In genomic region chr1:9149151-9149550, GRCh38 we compare ENCODE assay signal across 25 cellular contexts. TPM values are rescaled to one million over a fixed set of nuclear protein-coding genes. Genes with fewer than 3 reads are reported as not detected.
DNase-seq lines count a peak whose midpoint lies in the region; ATAC-seq and TF ChIP-seq lines count a peak whose summit lies in the region.
"Had no signal": no experiment of that assay in that cellular context is flagged by ENCODE, and none has a peak within 500 bp of the region (broad histone marks: within the 10 kb centered on the region; RNA-seq: fewer than 3 reads in every experiment).

No MANE protein-coding gene starts in this region.

- no peak overlapping the region for H3K4me3 Mint-ChIP-seq in WTC11
- H3K4me3 Mint-ChIP-seq: activated naive CD8-positive, alpha-beta T cell treated with anti-CD3 and anti-CD28 coated beads, Interleukin-2, amount 50 U/mL, for 24 hours; activated T-cell treated with anti-CD3 and anti-CD28 coated beads, Interleukin-2, amount 50 U/mL, for 72 hours; CD4-positive, CD25-positive, alpha-beta regulatory T cell; nephron had no signal

- no peaks in the 10 kb centered on the region for H3K27me3 ChIP-seq in heart right ventricle
- no peaks in the 10 kb centered on the region for H3K27me3 ChIP-seq in lower lobe of right lung (ENCODE audit: low read depth)
- no peaks in the 10 kb centered on the region for H3K27me3 ChIP-seq in thoracic aorta (replicated peaks; ENCODE audit: insufficient read depth)
- H3K27me3 ChIP-seq in esophagus squamous epithelium: no peaks in the 10 kb centered on the region
- H3K27me3 ChIP-seq: body of pancreas had no signal

- no peak for DNase-seq in heart right ventricle
- no peak for DNase-seq in cardiac septum (ENCODE audit: low spot score)
- no peak for DNase-seq in lower lobe of right lung
- no peak for DNase-seq in thoracic aorta (ENCODE audit: low spot score)
- DNase-seq in SHP77 (lab: John Stamatoyannopoulos, UW): no peak
- no peak for DNase-seq in WTC11 (ENCODE audit: low spot score)
- no peak for DNase-seq in esophagus squamous epithelium (lab: John Stamatoyannopoulos, UW)
- DNase-seq: activated CD4-positive, alpha-beta T cell treated with anti-CD3 and anti-CD28 coated beads, Interleukin-2, amount 50 U/mL, for 4 hours; activated naive CD8-positive, alpha-beta T cell treated with anti-CD3 and anti-CD28 coated beads, Interleukin-2, amount 50 U/mL, for 24 hours; activated T-cell treated with anti-CD3 and anti-CD28 coated beads, Interleukin-2, amount 50 U/mL, for 72 hours; body of pancreas; CD4-positive, CD25-positive, alpha-beta regulatory T cell; GM23248; Karpas-422; mucosa of descending colon; NCI-H2029 treated with DMSO at 0.1 percent for 48 hours; NCI-H526; OCI-M1; stimulated activated naive CD4-positive, alpha-beta T cell treated with Interleukin-2 at 50 U/mL for 16 hours; T-helper 2 cell had no signal

- H3K4me1 ChIP-seq in heart right ventricle: peaks cover 13 to 41% (median 25%) of the 10 kb centered on the region in 9 donors
- peaks cover 37% of the 10 kb centered on the region for H3K4me1 ChIP-seq in lower lobe of right lung
- H3K4me1 ChIP-seq in thoracic aorta (ENCODE audit: control insufficient read depth in 1 of 2, low read depth in 2 of 2): peaks cover 11 to 25% of the 10 kb centered on the region in 2 donors
- peaks cover 0 to 12% (median 0%) of the 10 kb centered on the region in 3 donors for H3K4me1 ChIP-seq in esophagus squamous epithelium
- H3K4me1 ChIP-seq: body of pancreas had no signal

- H3K27ac Mint-ChIP-seq in WTC11: no peak overlapping the region
- H3K27ac Mint-ChIP-seq: activated naive CD8-positive, alpha-beta T cell treated with anti-CD3 and anti-CD28 coated beads, Interleukin-2, amount 50 U/mL, for 24 hours; activated T-cell treated with anti-CD3 and anti-CD28 coated beads, Interleukin-2, amount 50 U/mL, for 72 hours; CD4-positive, CD25-positive, alpha-beta regulatory T cell had no signal

- H3K27me3 Mint-ChIP-seq in WTC11 (ENCODE audit: low read depth): no peaks in the 10 kb centered on the region
- H3K27me3 Mint-ChIP-seq: activated naive CD8-positive, alpha-beta T cell treated with anti-CD3 and anti-CD28 coated beads, Interleukin-2, amount 50 U/mL, for 24 hours had no signal

- no peaks in the 10 kb centered on the region for H3K9me3 Mint-ChIP-seq in WTC11
- H3K9me3 Mint-ChIP-seq: activated naive CD8-positive, alpha-beta T cell treated with anti-CD3 and anti-CD28 coated beads, Interleukin-2, amount 50 U/mL, for 24 hours; activated T-cell treated with anti-CD3 and anti-CD28 coated beads, Interleukin-2, amount 50 U/mL, for 72 hours; CD4-positive, CD25-positive, alpha-beta regulatory T cell; nephron had no signal

- H3K9me3 ChIP-seq in heart right ventricle (no peaks in the 10 kb centered on the region), lower lobe of right lung (no peaks in the 10 kb centered on the region), thoracic aorta (no peaks in the 10 kb centered on the region), esophagus squamous epithelium (no peaks in the 10 kb centered on the region)
- H3K9me3 ChIP-seq: body of pancreas, mucosa of descending colon had no signal

- no peak for ATAC-seq in heart right ventricle
- no peak for ATAC-seq in lower lobe of right lung
- ATAC-seq in thoracic aorta (ENCODE audit: insufficient number of reproducible peaks, low FRiP score, low read depth): no peak
- no peak for ATAC-seq in WTC11
- no peak for ATAC-seq in GM21526 (IDR thresholded peaks at IDR 0.05; ENCODE audit: low FRiP score, unreplicated experiment)
- ATAC-seq: activated CD4-positive, CD25-positive, alpha-beta regulatory T cell treated with anti-CD3 and anti-CD28 coated beads, Interleukin-2, amount 50 U/mL, for 24 hours; activated naive CD8-positive, alpha-beta T cell treated with anti-CD3 and anti-CD28 coated beads, Interleukin-2, amount 50 U/mL, for 24 hours; activated T-cell treated with anti-CD3 and anti-CD28 coated beads, Interleukin-2, amount 50 U/mL, for 72 hours; HepG2; mucosa of descending colon had no signal

- H3K4me1 Mint-ChIP-seq in WTC11: peaks cover 7% of the 10 kb centered on the region; the same call in 1 of the 2 replicates
- H3K4me1 Mint-ChIP-seq: activated naive CD8-positive, alpha-beta T cell treated with anti-CD3 and anti-CD28 coated beads, Interleukin-2, amount 50 U/mL, for 24 hours; CD4-positive, CD25-positive, alpha-beta regulatory T cell had no signal

- H3K36me3 Mint-ChIP-seq in WTC11: peaks cover 36% of the 10 kb centered on the region
- H3K36me3 Mint-ChIP-seq: CD4-positive, CD25-positive, alpha-beta regulatory T cell had no signal

- peaks cover 0 to 6% (median 0%) of the 10 kb centered on the region in 9 donors for H3K36me3 ChIP-seq in heart right ventricle
- H3K36me3 ChIP-seq in lower lobe of right lung: peaks cover 12% of the 10 kb centered on the region
- H3K36me3 ChIP-seq in thoracic aorta: no peaks in the 10 kb centered on the region
- H3K36me3 ChIP-seq in esophagus squamous epithelium: peaks cover 4 to 26% (median 6%) of the 10 kb centered on the region in 3 donors

- WGBS in heart right ventricle, 2 donors: 87 to 95% methylated on average over 3 of the region's 3 CpGs
- 100% methylated on average over 3 of the region's 3 CpGs for WGBS in esophagus squamous epithelium, 2 donors

- no peak for TF ChIP-seq POLR2A in esophagus squamous epithelium (IDR thresholded peaks at IDR 0.05)

- POLR2A ChIA-PET in WTC11 (lab: Charles Lee): no interaction called here

- CTCF ChIA-PET in WTC11 (lab: Charles Lee): interaction anchor here (0.7 to 1.4 kb wide), 4 partner anchors 39 to 266 kb away, joined by 4 to 6 read pairs (median 4); partner anchors contain the start of gene H6PD

- no peak overlapping the region for H3K4me3 ChIP-seq in heart right ventricle
- H3K4me3 ChIP-seq in lower lobe of right lung: no peak overlapping the region
- no peak overlapping the region for H3K4me3 ChIP-seq in thoracic aorta
- H3K4me3 ChIP-seq in esophagus squamous epithelium: no peak overlapping the region
- H3K4me3 ChIP-seq: body of pancreas, GM23248, mucosa of descending colon, skin epidermis had no signal

- TF ChIP-seq CTCF in heart right ventricle (IDR thresholded peaks at IDR 0.05) (no peak), lower lobe of right lung (IDR thresholded peaks at IDR 0.05) (no peak), thoracic aorta (IDR thresholded peaks at IDR 0.05) (no peak), WTC11 (IDR thresholded peaks at IDR 0.05) (no peak), esophagus squamous epithelium (IDR thresholded peaks at IDR 0.05) (no peak)

- H3K27ac ChIP-seq in heart right ventricle: peak overlapping the region in 9 of 10 donors; percentile 67 to 95 (median 87)
- peak overlapping the region; percentile 81 for H3K27ac ChIP-seq in lower lobe of right lung
- peak overlapping the region; percentile 59 to 63 for H3K27ac ChIP-seq in thoracic aorta
- peak overlapping the region in 2 of 4 donors; percentile 52 to 65 for H3K27ac ChIP-seq in esophagus squamous epithelium
- H3K27ac ChIP-seq: GM23248 had no signal

- intact Hi-C loops in heart right ventricle (cut with DNase I) (no loop called here), cardiac septum (cut with DNase I) (no loop called here), lower lobe of right lung (cut with DNase I) (loop anchor here (10.0 kb wide), 1 partner anchor 46 kb away; no protein-coding TSS in a partner anchor), esophagus squamous epithelium (cut with DNase I) (no loop called here)

TF ChIP-seq in WTC11, 78 proteins besides CTCF, POLR2A, EP300 and RAD21:
- no peak for TF ChIP-seq TEAD1 (CRISPR knock-in tag; IDR thresholded peaks at IDR 0.05)
- TF ChIP-seq ZMAT4 (CRISPR knock-in tag; IDR thresholded peaks at IDR 0.05): no peak
- no peak for TF ChIP-seq JUN (CRISPR knock-in tag; IDR thresholded peaks at IDR 0.05)
- TF ChIP-seq ZNF671 (CRISPR knock-in tag; IDR thresholded peaks at IDR 0.05): no peak
- no peak for TF ChIP-seq ESRRA (CRISPR knock-in tag; IDR thresholded peaks at IDR 0.05; ENCODE audit: borderline replicate concordance)
- TF ChIP-seq E2F4 (CRISPR knock-in tag; IDR thresholded peaks at IDR 0.05; ENCODE audit: borderline replicate concordance, low read depth): no peak
- TF ChIP-seq E2F1 (CRISPR knock-in tag; IDR thresholded peaks at IDR 0.05): no peak

RNA-seq across cellular contexts. Expression of gene GPR157, which starts 20.2 kb away (rescaled TPM):
- total RNA-seq in heart right ventricle (10 to 100 TPM; 24.4 to 69.1 (median 40.9) TPM), cardiac septum (23.0 TPM), lower lobe of right lung (14.2 TPM), thoracic aorta (1 to 10 TPM; 5.4 to 7.0 TPM), WTC11 (2021) (3.4 to 9.6 TPM (median 6.0 TPM) in 3 replicates), esophagus squamous epithelium (10 to 100 TPM; 28.5 to 57.4 (median 30.2) TPM)
- 1 to 10 TPM; 5.1 to 9.3 TPM for polyA plus RNA-seq in heart right ventricle
